24 cellular contexts compared by ENCODE assay signal in the genomic region with DNA sequence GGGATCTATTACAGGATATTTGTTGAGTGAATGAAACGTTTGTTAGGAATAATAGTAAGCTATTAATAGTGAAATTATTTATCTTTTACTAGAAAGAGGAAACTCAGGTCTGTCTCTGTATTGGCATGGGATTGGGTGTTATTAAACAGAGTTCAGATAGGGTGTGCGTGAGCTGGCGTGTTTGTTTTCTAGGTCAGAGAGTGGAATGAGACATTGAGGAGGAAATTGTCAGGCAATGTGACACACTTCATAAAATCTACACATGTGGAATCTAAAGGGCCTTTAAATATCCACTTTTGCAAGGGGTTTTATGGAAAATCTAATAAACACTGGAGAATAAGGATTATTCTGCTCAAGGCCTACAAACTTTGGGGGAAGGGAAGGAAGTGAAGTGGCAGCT.
"Had no signal": no experiment of that assay in that cellular context is flagged by ENCODE, and none has a peak within 500 bp of the region (broad histone marks: within the 10 kb centered on the region; RNA-seq: fewer than 3 reads in every experiment).

No MANE protein-coding gene starts in this region.

- DNase-seq: activated B cell treated with CpG ODN at 0.5 μM for 24 hours; activated CD4-positive, alpha-beta T cell treated with anti-CD3 and anti-CD28 coated beads for 36 hours; activated CD4-positive, alpha-beta T cell treated with anti-CD3 and anti-CD28 coated beads, Interleukin-2, amount 50 U/mL, for 48 hours; activated CD8-positive, alpha-beta memory T cell treated with anti-CD3 and anti-CD28 coated beads, Interleukin-2, amount 50 U/mL, for 48 hours; activated naive CD4-positive, alpha-beta T cell treated with Interleukin-2 at 50 U/mL for 16 hours; activated naive CD8-positive, alpha-beta T cell treated with anti-CD3 and anti-CD28 coated beads, Interleukin-2, amount 10 ng/mL, durations not matched to agents 7 days and 5 days; activated T-cell treated with anti-CD3 and anti-CD28 coated beads, Interleukin-2, amount 50 U/mL, for 4 hours; central memory CD4-positive, alpha-beta T cell; effector memory CD4-positive, alpha-beta T cell; glutamatergic neuron; hippocampal formation; left ventricle myocardium superior; ovary; right lobe of liver; stimulated activated CD4-positive, alpha-beta T cell treated with anti-CD3 and anti-CD28 coated beads, Interleukin-2, amount 100 ng/mL, for 24 hours; stimulated activated naive CD8-positive, alpha-beta T cell treated with anti-CD3 and anti-CD28 coated beads, Interleukin-15, amount 100 ng/mL, for 72 hours; T1000 had no signal

- H3K9me3 ChIP-seq: ovary, right lobe of liver, tibial nerve had no signal

- H3K27me3 ChIP-seq: ovary, right lobe of liver, tibial nerve had no signal

- H3K4me3 Mint-ChIP-seq: activated B cell treated with CpG ODN at 0.5 μM for 24 hours; activated CD4-positive, alpha-beta T cell treated with anti-CD3 and anti-CD28 coated beads for 36 hours; activated naive CD8-positive, alpha-beta T cell treated with anti-CD3 and anti-CD28 coated beads, Interleukin-2, amount 10 ng/mL, durations not matched to agents 7 days and 5 days; activated T-cell treated with anti-CD3 and anti-CD28 coated beads, Interleukin-2, amount 50 U/mL, for 4 hours; brain; memory B cell; neural crest cell; stimulated activated effector memory CD8-positive, alpha-beta T cell treated with anti-CD3 and anti-CD28 coated beads, Interleukin-12 subunit alpha, Interleukin-12 subunit beta, amount 100 ng/mL, for 72 hours; stimulated activated naive CD8-positive, alpha-beta T cell treated with anti-CD3 and anti-CD28 coated beads, Interleukin-15, amount 100 ng/mL, for 72 hours; T-helper 1 cell treated with Interleukin-12 subunit alpha and Interleukin-12 subunit beta and Interleukin-4 antibody, amounts not matched to agents 30 μg/mL and 1 μg/mL, for 36 hours had no signal

- H3K4me3 ChIP-seq: ovary, right lobe of liver, skin epidermis, tibial nerve had no signal

- H3K27ac Mint-ChIP-seq: activated B cell treated with CpG ODN at 0.5 μM for 24 hours; activated CD4-positive, alpha-beta T cell treated with anti-CD3 and anti-CD28 coated beads for 36 hours; activated naive CD8-positive, alpha-beta T cell treated with anti-CD3 and anti-CD28 coated beads, Interleukin-2, amount 10 ng/mL, durations not matched to agents 7 days and 5 days; memory B cell; stimulated activated effector memory CD8-positive, alpha-beta T cell treated with anti-CD3 and anti-CD28 coated beads, Interleukin-12 subunit alpha, Interleukin-12 subunit beta, amount 100 ng/mL, for 72 hours; stimulated activated naive CD8-positive, alpha-beta T cell treated with anti-CD3 and anti-CD28 coated beads, Interleukin-15, amount 100 ng/mL, for 72 hours; T-helper 1 cell treated with Interleukin-12 subunit alpha and Interleukin-12 subunit beta and Interleukin-4 antibody, amounts not matched to agents 30 μg/mL and 1 μg/mL, for 36 hours had no signal

- H3K9me3 Mint-ChIP-seq: activated B cell treated with CpG ODN at 0.5 μM for 24 hours; activated naive CD8-positive, alpha-beta T cell treated with anti-CD3 and anti-CD28 coated beads, Interleukin-2, amount 10 ng/mL, durations not matched to agents 7 days and 5 days; activated T-cell treated with anti-CD3 and anti-CD28 coated beads, Interleukin-2, amount 50 U/mL, for 4 hours; neural crest cell; stimulated activated naive CD8-positive, alpha-beta T cell treated with anti-CD3 and anti-CD28 coated beads, Interleukin-15, amount 100 ng/mL, for 72 hours; T-helper 1 cell treated with Interleukin-12 subunit alpha and Interleukin-12 subunit beta and Interleukin-4 antibody, amounts not matched to agents 30 μg/mL and 1 μg/mL, for 36 hours had no signal

- H3K4me1 Mint-ChIP-seq: activated B cell treated with CpG ODN at 0.5 μM for 24 hours; activated CD4-positive, alpha-beta T cell treated with anti-CD3 and anti-CD28 coated beads for 36 hours; activated naive CD8-positive, alpha-beta T cell treated with anti-CD3 and anti-CD28 coated beads, Interleukin-2, amount 10 ng/mL, durations not matched to agents 7 days and 5 days; memory B cell; neural crest cell; stimulated activated effector memory CD8-positive, alpha-beta T cell treated with anti-CD3 and anti-CD28 coated beads, Interleukin-12 subunit alpha, Interleukin-12 subunit beta, amount 100 ng/mL, for 72 hours; stimulated activated naive CD8-positive, alpha-beta T cell treated with anti-CD3 and anti-CD28 coated beads, Interleukin-15, amount 100 ng/mL, for 72 hours had no signal

- H3K36me3 ChIP-seq: ovary, right lobe of liver had no signal

- H3K27me3 Mint-ChIP-seq: activated B cell treated with CpG ODN at 0.5 μM for 24 hours; activated CD4-positive, alpha-beta T cell treated with anti-CD3 and anti-CD28 coated beads for 36 hours; activated naive CD8-positive, alpha-beta T cell treated with anti-CD3 and anti-CD28 coated beads, Interleukin-2, amount 10 ng/mL, durations not matched to agents 7 days and 5 days; memory B cell had no signal

- H3K36me3 Mint-ChIP-seq: activated naive CD8-positive, alpha-beta T cell treated with anti-CD3 and anti-CD28 coated beads, Interleukin-2, amount 10 ng/mL, durations not matched to agents 7 days and 5 days; memory B cell; stimulated activated effector memory CD8-positive, alpha-beta T cell treated with anti-CD3 and anti-CD28 coated beads, Interleukin-12 subunit alpha, Interleukin-12 subunit beta, amount 100 ng/mL, for 72 hours had no signal

- H3K27ac ChIP-seq: ovary, right lobe of liver, skin epidermis, tibial nerve had no signal

- ATAC-seq: activated CD4-positive, alpha-beta T cell treated with anti-CD3 and anti-CD28 coated beads for 36 hours; activated T-cell treated with anti-CD3 and anti-CD28 coated beads, Interleukin-2, amount 50 U/mL, for 4 hours; left ventricle myocardium superior; stimulated activated naive CD8-positive, alpha-beta T cell treated with anti-CD3 and anti-CD28 coated beads, Interleukin-15, amount 100 ng/mL, for 72 hours had no signal
